ENCODE assay signal across 1 cellular context in genomic region chr20:6837730-6838129, GRCh38.
TF ChIP-seq lines count a peak whose summit lies in the region.

No MANE protein-coding gene starts in this region.

TF ChIP-seq in SK-N-SH, 30 proteins besides CTCF, POLR2A, EP300 and RAD21 (continued from another document):
- no peak for TF ChIP-seq REST (IDR thresholded peaks at IDR 0.05; ENCODE audit: low read depth, low read length)
- TF ChIP-seq TAF1 (IDR thresholded peaks at IDR 0.05; ENCODE audit: borderline replicate concordance, low read depth, low read length) = no peak
- no peak for TF ChIP-seq FOXM1 (IDR thresholded peaks at IDR 0.05; ENCODE audit: low read depth)
